13 cellular contexts compared by ENCODE assay signal in the genomic region with DNA sequence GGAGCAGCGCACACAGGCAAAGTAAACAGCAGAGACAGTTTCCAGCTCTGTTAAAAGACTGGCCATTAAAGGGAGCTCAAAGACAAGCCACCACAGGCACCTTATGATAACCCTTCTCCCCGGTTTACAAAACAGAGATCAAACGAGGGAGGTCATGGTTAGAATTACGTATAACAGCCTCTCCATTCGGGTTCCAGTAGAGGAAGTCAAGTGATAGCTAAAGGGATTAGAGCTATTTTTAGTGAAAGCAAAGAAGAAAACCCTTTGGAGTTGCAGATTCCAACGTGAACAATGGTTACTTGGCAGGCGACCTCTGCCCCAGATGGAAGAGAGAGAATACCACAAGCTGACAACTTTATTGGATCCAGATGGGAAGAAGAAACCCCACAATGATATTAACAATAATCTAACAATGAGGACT. TPM values are rescaled to one million over a fixed set of nuclear protein-coding genes. Genes with fewer than 3 reads are reported as not detected.
DNase-seq lines count a peak whose midpoint lies in the region; ATAC-seq and TF ChIP-seq lines count a peak whose summit lies in the region.
"Had no signal": no experiment of that assay in that cellular context is flagged by ENCODE, and none has a peak within 500 bp of the region (broad histone marks: within the 10 kb centered on the region; RNA-seq: fewer than 3 reads in every experiment).

No MANE protein-coding gene starts in this region.

- H3K4me3 Mint-ChIP-seq in activated naive CD8-positive, alpha-beta T cell treated with anti-CD3 and anti-CD28 coated beads, Interleukin-2, amount 10 ng/mL, durations not matched to agents 7 days and 5 days = no peak overlapping the region
- no peak overlapping the region for H3K4me3 Mint-ChIP-seq in activated naive CD8-positive, alpha-beta T cell treated with anti-CD3 and anti-CD28 coated beads, Interleukin-2, amount 50 U/mL, for 24 hours
- H3K4me3 Mint-ChIP-seq in stimulated activated naive CD8-positive, alpha-beta T cell treated with anti-CD3 and anti-CD28 coated beads, Interleukin-15, amount 100 ng/mL, for 72 hours = no peak overlapping the region

- H3K4me1 Mint-ChIP-seq in activated naive CD8-positive, alpha-beta T cell treated with anti-CD3 and anti-CD28 coated beads, Interleukin-2, amount 10 ng/mL, durations not matched to agents 7 days and 5 days = peaks cover 5% of the 10 kb centered on the region
- peaks cover 11% of the 10 kb centered on the region for H3K4me1 Mint-ChIP-seq in activated naive CD8-positive, alpha-beta T cell treated with anti-CD3 and anti-CD28 coated beads, Interleukin-2, amount 50 U/mL, for 24 hours
- peaks cover 20% of the 10 kb centered on the region for H3K4me1 Mint-ChIP-seq in stimulated activated naive CD8-positive, alpha-beta T cell treated with anti-CD3 and anti-CD28 coated beads, Interleukin-15, amount 100 ng/mL, for 72 hours

- no peaks in the 10 kb centered on the region for H3K9me3 Mint-ChIP-seq in activated naive CD8-positive, alpha-beta T cell treated with anti-CD3 and anti-CD28 coated beads, Interleukin-2, amount 10 ng/mL, durations not matched to agents 7 days and 5 days
- no peaks in the 10 kb centered on the region for H3K9me3 Mint-ChIP-seq in activated naive CD8-positive, alpha-beta T cell treated with anti-CD3 and anti-CD28 coated beads, Interleukin-2, amount 50 U/mL, for 24 hours
- H3K9me3 Mint-ChIP-seq in stimulated activated naive CD8-positive, alpha-beta T cell treated with anti-CD3 and anti-CD28 coated beads, Interleukin-15, amount 100 ng/mL, for 72 hours = no peaks in the 10 kb centered on the region

- POLR2A ChIA-PET in activated naive CD8-positive, alpha-beta T cell treated with anti-CD3 and anti-CD28 coated beads, Interleukin-2, amount 10 ng/mL, durations not matched to agents 7 days and 5 days (lab: Charles Lee) = interaction anchor here (0.9 kb wide), 1 partner anchor 11 kb away, joined by 6 read pairs; no protein-coding TSS in a partner anchor

- TF ChIP-seq CTCF in fibroblast of pulmonary artery (IDR thresholded peaks at IDR 0.05; ENCODE audit: low read length, missing control alignments) = no peak

- DNase-seq in activated naive CD8-positive, alpha-beta T cell treated with anti-CD3 and anti-CD28 coated beads, Interleukin-2, amount 10 ng/mL, durations not matched to agents 7 days and 5 days = no peak
- DNase-seq in activated naive CD8-positive, alpha-beta T cell treated with anti-CD3 and anti-CD28 coated beads, Interleukin-2, amount 50 U/mL, for 24 hours = no peak
- DNase-seq in M059J (ENCODE audit: low read depth) (peak; percentile 53), fibroblast of pulmonary artery (ENCODE audit: low read depth) (peak; percentile 56), NCI-H1436 treated with DMSO at 0.1 percent for 48 hours (lab: John Stamatoyannopoulos, UW) (no peak)
- no peak for DNase-seq in stimulated activated naive CD8-positive, alpha-beta T cell treated with anti-CD3 and anti-CD28 coated beads, Interleukin-15, amount 100 ng/mL, for 72 hours
- DNase-seq: activated CD8-positive, alpha-beta memory T cell treated with anti-CD3 and anti-CD28 coated beads, Interleukin-2, amount 50 U/mL, for 4 hours; NCI-H1417; OCI-M1; T1000 had no signal

- H3K27ac Mint-ChIP-seq in activated naive CD8-positive, alpha-beta T cell treated with anti-CD3 and anti-CD28 coated beads, Interleukin-2, amount 10 ng/mL, durations not matched to agents 7 days and 5 days = no peak overlapping the region
- H3K27ac Mint-ChIP-seq in activated naive CD8-positive, alpha-beta T cell treated with anti-CD3 and anti-CD28 coated beads, Interleukin-2, amount 50 U/mL, for 24 hours = no peak overlapping the region
- peak overlapping the region in 1 of 2 donors; percentile 19 for H3K27ac Mint-ChIP-seq in stimulated activated naive CD8-positive, alpha-beta T cell treated with anti-CD3 and anti-CD28 coated beads, Interleukin-15, amount 100 ng/mL, for 72 hours

- no peaks in the 10 kb centered on the region for H3K36me3 Mint-ChIP-seq in activated naive CD8-positive, alpha-beta T cell treated with anti-CD3 and anti-CD28 coated beads, Interleukin-2, amount 10 ng/mL, durations not matched to agents 7 days and 5 days
- H3K36me3 Mint-ChIP-seq in activated naive CD8-positive, alpha-beta T cell treated with anti-CD3 and anti-CD28 coated beads, Interleukin-2, amount 50 U/mL, for 24 hours (ENCODE audit: low read depth) = no peaks in the 10 kb centered on the region

- peak; percentile 42 for ATAC-seq in activated naive CD8-positive, alpha-beta T cell treated with anti-CD3 and anti-CD28 coated beads, Interleukin-2, amount 10 ng/mL, durations not matched to agents 7 days and 5 days (ENCODE audit: low read depth)
- ATAC-seq in activated naive CD8-positive, alpha-beta T cell treated with anti-CD3 and anti-CD28 coated beads, Interleukin-2, amount 50 U/mL, for 24 hours = no peak
- peak; percentile 59 for ATAC-seq in stimulated activated naive CD8-positive, alpha-beta T cell treated with anti-CD3 and anti-CD28 coated beads, Interleukin-15, amount 100 ng/mL, for 72 hours
- no peak for ATAC-seq in HG03565 (IDR thresholded peaks at IDR 0.05; ENCODE audit: unreplicated experiment)
- ATAC-seq in HG03520 (IDR thresholded peaks at IDR 0.05; ENCODE audit: unreplicated experiment) = no peak

- H3K4me3 ChIP-seq in fibroblast of pulmonary artery (replicated peaks; ENCODE audit: low read depth, low read length) = no peak overlapping the region
- H3K4me3 ChIP-seq: BLaER1 had no signal

- no peaks in the 10 kb centered on the region for H3K27me3 Mint-ChIP-seq in activated naive CD8-positive, alpha-beta T cell treated with anti-CD3 and anti-CD28 coated beads, Interleukin-2, amount 10 ng/mL, durations not matched to agents 7 days and 5 days
- H3K27me3 Mint-ChIP-seq in activated naive CD8-positive, alpha-beta T cell treated with anti-CD3 and anti-CD28 coated beads, Interleukin-2, amount 50 U/mL, for 24 hours = no peaks in the 10 kb centered on the region
- H3K27me3 Mint-ChIP-seq in stimulated activated naive CD8-positive, alpha-beta T cell treated with anti-CD3 and anti-CD28 coated beads, Interleukin-15, amount 100 ng/mL, for 72 hours = no peaks in the 10 kb centered on the region

RNA-seq across cellular contexts. Expression of a gene that starts 31.2 kb away (rescaled TPM):
- total RNA-seq in activated naive CD8-positive, alpha-beta T cell treated with anti-CD3 and anti-CD28 coated beads, Interleukin-2, amount 10 ng/mL, durations not matched to agents 7 days and 5 days = under 1 TPM; 0.14 to 0.23 TPM
- total RNA-seq in M059J (2014; rRNA removed; shearing (Covaris generic)) = not detected in 2 replicates

Comparison
In these comparisons a context has a peak if more than half of its experiments do, and no peak if none do; other contexts are left out.
1. ATAC-seq: peak in activated naive CD8-positive, alpha-beta T cell treated with anti-CD3 and anti-CD28 coated beads, Interleukin-2, amount 10 ng/mL, durations not matched to agents 7 days and 5 days (single experiment) and stimulated activated naive CD8-positive, alpha-beta T cell treated with anti-CD3 and anti-CD28 coated beads, Interleukin-15, amount 100 ng/mL, for 72 hours (single experiment); none in activated naive CD8-positive, alpha-beta T cell treated with anti-CD3 and anti-CD28 coated beads, Interleukin-2, amount 50 U/mL, for 24 hours (single experiment), HG03565 (single experiment) and HG03520 (single experiment).
2. DNase-seq: peak in M059J (single experiment) and fibroblast of pulmonary artery (single experiment); none in activated naive CD8-positive, alpha-beta T cell treated with anti-CD3 and anti-CD28 coated beads, Interleukin-2, amount 10 ng/mL, durations not matched to agents 7 days and 5 days (single experiment), activated naive CD8-positive, alpha-beta T cell treated with anti-CD3 and anti-CD28 coated beads, Interleukin-2, amount 50 U/mL, for 24 hours (single experiment), stimulated activated naive CD8-positive, alpha-beta T cell treated with anti-CD3 and anti-CD28 coated beads, Interleukin-15, amount 100 ng/mL, for 72 hours (0 of 2) and NCI-H1436 treated with DMSO at 0.1 percent for 48 hours (single experiment).